In genomic region chr12:112239020-112239419, GRCh38 we compare ENCODE assay signal across 28 cellular contexts.
"Had no signal": no experiment of that assay in that cellular context is flagged by ENCODE, and none has a peak within 500 bp of the region (broad histone marks: within the 10 kb centered on the region; RNA-seq: fewer than 3 reads in every experiment).

No MANE protein-coding gene starts in this region.

- H3K4me3 Mint-ChIP-seq: activated CD8-positive, alpha-beta T cell treated with anti-CD3 and anti-CD28 coated beads, Interleukin-2, amount 10 ng/mL, durations not matched to agents 7 days and 5 days; activated naive CD8-positive, alpha-beta T cell treated with anti-CD3 and anti-CD28 coated beads, Interleukin-2, amount 50 U/mL, for 24 hours; activated T-helper 1 cell treated with anti-CD3 and anti-CD28 coated beads, Interleukin-12 subunit alpha, Interleukin-12 subunit beta, Interleukin-2, Interleukin-4 antibody, amounts not matched to agents 30 ng/mL and 10 ng/mL and 1 ng/mL, durations not matched to agents 14 hours and 24 hours and 36 hours; brain; central memory CD8-positive, alpha-beta T cell; T-helper 1 cell treated with Interleukin-12 subunit alpha and Interleukin-12 subunit beta and Interleukin-4 antibody, amounts not matched to agents 30 μg/mL and 1 μg/mL, for 36 hours; WTC11 had no signal

- H3K4me1 ChIP-seq: SJSA1 had no signal

- H3K27ac Mint-ChIP-seq: activated CD8-positive, alpha-beta T cell treated with anti-CD3 and anti-CD28 coated beads, Interleukin-2, amount 10 ng/mL, durations not matched to agents 7 days and 5 days; activated naive CD4-positive, alpha-beta T cell treated with anti-CD3 and anti-CD28 coated beads, Interleukin-2, amount 50 U/mL, for 72 hours; activated naive CD8-positive, alpha-beta T cell treated with anti-CD3 and anti-CD28 coated beads, Interleukin-2, amount 50 U/mL, for 24 hours; activated T-helper 1 cell treated with anti-CD3 and anti-CD28 coated beads, Interleukin-12 subunit alpha, Interleukin-12 subunit beta, Interleukin-2, Interleukin-4 antibody, amounts not matched to agents 30 ng/mL and 10 ng/mL and 1 ng/mL, durations not matched to agents 14 hours and 24 hours and 36 hours; brain; T-helper 1 cell treated with Interleukin-12 subunit alpha and Interleukin-12 subunit beta and Interleukin-4 antibody, amounts not matched to agents 30 μg/mL and 1 μg/mL, for 36 hours; WTC11 had no signal

- H3K9me3 Mint-ChIP-seq: activated naive CD4-positive, alpha-beta T cell treated with anti-CD3 and anti-CD28 coated beads, Interleukin-2, amount 50 U/mL, for 72 hours; activated naive CD8-positive, alpha-beta T cell treated with anti-CD3 and anti-CD28 coated beads, Interleukin-2, amount 50 U/mL, for 24 hours; activated T-helper 1 cell treated with anti-CD3 and anti-CD28 coated beads, Interleukin-12 subunit alpha, Interleukin-12 subunit beta, Interleukin-2, Interleukin-4 antibody, amounts not matched to agents 30 ng/mL and 10 ng/mL and 1 ng/mL, durations not matched to agents 14 hours and 24 hours and 36 hours; brain; central memory CD8-positive, alpha-beta T cell; T-helper 1 cell treated with Interleukin-12 subunit alpha and Interleukin-12 subunit beta and Interleukin-4 antibody, amounts not matched to agents 30 μg/mL and 1 μg/mL, for 36 hours; WTC11 had no signal

- H3K27ac ChIP-seq: SJSA1 had no signal

- ATAC-seq: activated CD8-positive, alpha-beta T cell treated with anti-CD3 and anti-CD28 coated beads, Interleukin-2, amount 10 ng/mL, durations not matched to agents 7 days and 5 days; activated naive CD4-positive, alpha-beta T cell treated with anti-CD3 and anti-CD28 coated beads, Interleukin-2, amount 50 U/mL, for 72 hours; activated naive CD8-positive, alpha-beta T cell treated with anti-CD3 and anti-CD28 coated beads, Interleukin-2, amount 50 U/mL, for 24 hours; K562; PC-3; SK-N-SH treated with all-trans-retinoic acid at 6 μM for 48 hours; WTC11 had no signal

- H3K9me3 ChIP-seq: SJSA1 had no signal

- H3K27me3 ChIP-seq: SJSA1 had no signal

- DNase-seq: activated CD4-positive, alpha-beta T cell treated with anti-CD3 and anti-CD28 coated beads for 48 hours; activated CD4-positive, alpha-beta T cell treated with anti-CD3 and anti-CD28 coated beads, Interleukin-2, amount 50 U/mL, for 4 hours; activated CD4-positive, CD25-positive, alpha-beta regulatory T cell treated with anti-CD3 and anti-CD28 coated beads, Interleukin-2, amount 50 U/mL, for 72 hours; activated CD8-positive, alpha-beta memory T cell treated with anti-CD3 and anti-CD28 coated beads, Interleukin-2, amount 50 U/mL, for 48 hours; activated CD8-positive, alpha-beta T cell treated with anti-CD3 and anti-CD28 coated beads, Interleukin-2, amount 10 ng/mL, durations not matched to agents 7 days and 5 days; activated effector memory CD4-positive, alpha-beta T cell treated with anti-CD3 and anti-CD28 coated beads, Interleukin-2, amount 50 U/mL, for 16 hours; activated naive CD4-positive, alpha-beta T cell treated with Interleukin-2 at 50 U/mL for 16 hours; activated naive CD8-positive, alpha-beta T cell treated with anti-CD3 and anti-CD28 coated beads, Interleukin-2, amount 50 U/mL, for 24 hours; activated T-cell treated with anti-CD3 and anti-CD28 coated beads, Interleukin-2, amount 50 U/mL, for 1 hour; amygdala; Karpas-422; NCI-H1105 treated with DMSO at 0.1 percent for 48 hours; NCI-H1436 treated with DMSO at 0.1 percent for 48 hours; NCI-H187 treated with DMSO at 0.1 percent for 48 hours; NCI-H2171; NCI-H226; NCI-H69; PC-3; SHP77 had no signal

- H3K27me3 Mint-ChIP-seq: activated naive CD8-positive, alpha-beta T cell treated with anti-CD3 and anti-CD28 coated beads, Interleukin-2, amount 50 U/mL, for 24 hours; central memory CD8-positive, alpha-beta T cell had no signal

- H3K4me3 ChIP-seq: K562, SJSA1 had no signal

- H3K4me1 Mint-ChIP-seq: activated naive CD8-positive, alpha-beta T cell treated with anti-CD3 and anti-CD28 coated beads, Interleukin-2, amount 50 U/mL, for 24 hours; brain; central memory CD8-positive, alpha-beta T cell; WTC11 had no signal
